Comparison of ENCODE assay signal across 1 cellular context in the genomic region with DNA sequence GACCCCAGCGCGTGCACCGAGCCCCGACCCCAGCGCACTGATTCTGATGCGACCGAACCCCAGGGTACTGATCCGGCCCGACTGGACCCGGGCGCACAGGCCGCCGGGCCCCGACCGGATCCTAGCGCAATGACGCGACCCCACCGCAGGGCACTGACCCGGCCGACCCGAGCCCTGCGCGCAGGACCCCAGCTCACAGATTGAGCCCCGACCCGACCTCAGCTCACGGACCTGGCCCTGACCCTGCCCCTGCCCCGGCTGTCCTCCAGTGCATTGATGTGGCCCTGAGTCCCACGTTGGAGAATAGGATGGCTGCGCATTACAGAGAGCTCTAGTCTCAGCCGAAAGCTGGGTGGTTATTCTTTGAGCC.
TF ChIP-seq lines count a peak whose summit lies in the region.

No MANE protein-coding gene starts in this region.

TF ChIP-seq in IMR-90, 13 proteins besides CTCF, POLR2A, EP300 and RAD21 (continued from another document):
- TF ChIP-seq, protein P1, sequence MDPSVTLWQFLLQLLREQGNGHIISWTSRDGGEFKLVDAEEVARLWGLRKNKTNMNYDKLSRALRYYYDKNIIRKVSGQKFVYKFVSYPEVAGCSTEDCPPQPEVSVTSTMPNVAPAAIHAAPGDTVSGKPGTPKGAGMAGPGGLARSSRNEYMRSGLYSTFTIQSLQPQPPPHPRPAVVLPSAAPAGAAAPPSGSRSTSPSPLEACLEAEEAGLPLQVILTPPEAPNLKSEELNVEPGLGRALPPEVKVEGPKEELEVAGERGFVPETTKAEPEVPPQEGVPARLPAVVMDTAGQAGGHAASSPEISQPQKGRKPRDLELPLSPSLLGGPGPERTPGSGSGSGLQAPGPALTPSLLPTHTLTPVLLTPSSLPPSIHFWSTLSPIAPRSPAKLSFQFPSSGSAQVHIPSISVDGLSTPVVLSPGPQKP (IDR thresholded peaks at IDR 0.05; ENCODE audit: borderline replicate concordance, low read depth, low read length), result no peak
- TF ChIP-seq MAFK (IDR thresholded peaks at IDR 0.05; ENCODE audit: low read depth, low read length), result no peak
- TF ChIP-seq RCOR1 (IDR thresholded peaks at IDR 0.05; ENCODE audit: insufficient replicate concordance, low read length), result no peak
- TF ChIP-seq RFX5 (IDR thresholded peaks at IDR 0.05; ENCODE audit: low read depth, low read length), result no peak
- TF ChIP-seq BHLHE40 (IDR thresholded peaks at IDR 0.05; ENCODE audit: low read depth, low read length), result no peak
